8 cellular contexts compared by ENCODE assay signal in the genomic region with DNA sequence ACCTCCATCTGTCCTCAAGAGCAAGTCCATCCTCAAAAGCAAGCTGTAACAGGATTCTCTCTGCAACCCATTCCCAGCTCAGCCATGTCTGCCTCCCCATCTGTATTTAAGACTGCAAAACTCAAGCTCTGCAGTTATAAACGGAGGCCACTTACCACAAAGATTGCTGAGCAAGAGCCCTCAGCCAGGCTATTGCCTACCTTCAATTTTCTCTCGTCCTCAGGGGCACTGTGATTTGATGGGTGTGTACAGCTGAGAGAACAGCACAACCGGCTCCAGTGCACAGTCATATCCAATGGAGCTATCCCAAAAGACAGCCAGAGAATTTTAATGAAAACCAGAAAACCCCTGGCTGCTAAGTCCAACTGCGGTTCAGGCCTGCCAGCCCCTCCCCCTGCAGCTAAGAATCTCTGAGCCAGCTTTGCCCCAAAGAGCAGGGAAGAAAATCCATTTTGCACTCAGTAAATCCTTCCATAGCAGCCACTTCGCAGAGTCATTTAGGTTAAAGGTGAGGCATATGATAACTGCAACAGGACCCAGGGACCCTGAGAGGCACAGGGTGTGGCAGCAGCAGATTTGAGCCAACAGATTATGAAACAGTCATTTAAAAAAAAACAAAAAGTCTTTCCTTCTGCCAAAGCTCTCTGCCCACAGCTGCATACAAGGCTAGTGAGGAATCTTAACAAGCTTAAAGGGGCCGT. TPM values are rescaled to one million over a fixed set of nuclear protein-coding genes. Genes with fewer than 3 reads are reported as not detected.
DNase-seq lines count a peak whose midpoint lies in the region; ATAC-seq and TF ChIP-seq lines count a peak whose summit lies in the region.

No MANE protein-coding gene starts in this region.

- no peak for TF ChIP-seq POLR2A in testis (IDR thresholded peaks at IDR 0.05)

- intact Hi-C loops in testis (cut with DNase I; ENCODE audit: low total_unique reads) (no loop called here), posterior vena cava (cut with DNase I) (no loop called here)

- in situ Hi-C loops in brain microvascular endothelial cell (cut with HindIII; ENCODE audit: low pct_ligation_motif_present, low sequenced_read_pairs) = no loop called here

- peak; percentile 81 for DNase-seq in GM03348 (ENCODE audit: low spot score)
- DNase-seq in MM.1S = peak; percentile 61
- DNase-seq in brain microvascular endothelial cell = no peak
- peak; percentile 32 for DNase-seq in testis
- DNase-seq in posterior vena cava (ENCODE audit: low spot score) = no peak
- DNase-seq in COR-L47 (lab: John Stamatoyannopoulos, UW) = no peak

- H3K9ac ChIP-seq in MM.1S (ENCODE audit: low read length) (peak overlapping the region; percentile 39; the same call in 1 of the 2 replicates), liver (ENCODE audit: low read depth in 1 of 2, low read length in 2 of 2) (no peak overlapping the region)

- TF ChIP-seq RAD21 in liver (IDR thresholded peaks at IDR 0.05) = peak in 1 of 2 donors; percentile 15

- H3K4me1 ChIP-seq in MM.1S (ENCODE audit: low read length) (peaks cover 30% of the 10 kb centered on the region), liver (ENCODE audit: control insufficient read depth in 4 of 4, insufficient read depth in 4 of 4, low read length in 3 of 4) (peaks cover 0 to 17% (median 12%) of the 10 kb centered on the region in 4 donors), testis (peaks cover 13% of the 10 kb centered on the region)

- ATAC-seq in HG02571 (IDR thresholded peaks at IDR 0.05; ENCODE audit: unreplicated experiment) = no peak

- H3K27me3 ChIP-seq in MM.1S (replicated peaks; ENCODE audit: insufficient read depth, low read length) (no peaks in the 10 kb centered on the region), brain microvascular endothelial cell (replicated peaks) (no peaks in the 10 kb centered on the region), liver (ENCODE audit: control insufficient read depth in 4 of 4, insufficient read depth in 4 of 4, low read length in 3 of 4) (no peaks in the 10 kb centered on the region), testis (no peaks in the 10 kb centered on the region)

- peaks cover 21% of the 10 kb centered on the region for H3F3A ChIP-seq in MM.1S (ENCODE audit: insufficient read depth, low read length)

- peak overlapping the region; percentile 33 for H3K4me3 ChIP-seq in MM.1S (ENCODE audit: low read length)
- H3K4me3 ChIP-seq in brain microvascular endothelial cell (ENCODE audit: low read depth, low read length) = no peak overlapping the region
- no peak overlapping the region for H3K4me3 ChIP-seq in liver (ENCODE audit: low read depth in 1 of 3, low read length in 3 of 3)
- no peak overlapping the region for H3K4me3 ChIP-seq in testis

- no peaks in the 10 kb centered on the region for H4K20me1 ChIP-seq in MM.1S (ENCODE audit: insufficient read depth, low read length)

- peak overlapping the region; percentile 71 for H3K27ac ChIP-seq in MM.1S (ENCODE audit: low read length)
- peak overlapping the region; percentile 44 for H3K27ac ChIP-seq in brain microvascular endothelial cell
- H3K27ac ChIP-seq in liver (ENCODE audit: low read depth in 1 of 2, low read length in 2 of 2) = no peak overlapping the region
- peak overlapping the region in 1 of 2 donors; percentile 20 for H3K27ac ChIP-seq in testis

- 48% methylated on average over 6 of the region's 6 CpGs for WGBS in liver
- 24 to 32% methylated on average over 6 of the region's 6 CpGs for WGBS in testis, 2 donors

- no peaks in the 10 kb centered on the region for H3K36me3 ChIP-seq in MM.1S (replicated peaks; ENCODE audit: insufficient read depth, low read length)
- H3K36me3 ChIP-seq in brain microvascular endothelial cell (replicated peaks) = no peaks in the 10 kb centered on the region
- H3K36me3 ChIP-seq in liver (ENCODE audit: control insufficient read depth in 4 of 4, insufficient read depth in 3 of 4, low read depth in 1 of 4, low read length in 3 of 4) = no peaks in the 10 kb centered on the region
- no peaks in the 10 kb centered on the region for H3K36me3 ChIP-seq in testis (ENCODE audit: low read depth, missing control alignments)

- no peaks in the 10 kb centered on the region for H3K9me3 ChIP-seq in MM.1S (replicated peaks; ENCODE audit: insufficient read depth, low read length)
- H3K9me3 ChIP-seq in liver (ENCODE audit: control insufficient read depth in 4 of 4, low read length in 3 of 4) = no peaks in the 10 kb centered on the region
- no peaks in the 10 kb centered on the region for H3K9me3 ChIP-seq in testis

- peaks cover 97% of the 10 kb centered on the region for H3K79me2 ChIP-seq in MM.1S (ENCODE audit: low read length)

- H2AFZ ChIP-seq in MM.1S (ENCODE audit: low read length) = no peak overlapping the region

- TF ChIP-seq CTCF in MM.1S (IDR thresholded peaks at IDR 0.05; ENCODE audit: low read length) (no peak), brain microvascular endothelial cell (IDR thresholded peaks at IDR 0.05; ENCODE audit: low read depth, low read length, missing control alignments) (no peak), liver (IDR thresholded peaks at IDR 0.05; ENCODE audit: low read depth, low read length, missing input control) (no peak), testis (IDR thresholded peaks at IDR 0.05) (no peak)

- H3K9me2 ChIP-seq in MM.1S (replicated peaks; ENCODE audit: insufficient read depth, low read length) = no peaks in the 10 kb centered on the region

- H3K4me2 ChIP-seq in MM.1S (ENCODE audit: low read depth, low read length) = peak overlapping the region; percentile 74

TF ChIP-seq in liver, 16 proteins besides CTCF, POLR2A, EP300 and RAD21:
- peak; percentile 59 for TF ChIP-seq NR2F2 (IDR thresholded peaks at IDR 0.05)
- no peak for TF ChIP-seq YY1 (IDR thresholded peaks at IDR 0.05)

RNA-seq across cellular contexts. Expression of a gene that starts 37.6 kb away (rescaled TPM):
- total RNA-seq in liver (1 to 10 TPM; 3.1 to 5.4 TPM), testis (10 to 100 TPM; 12.3 to 13.1 TPM), posterior vena cava (10 to 100 TPM; 22.1 to 27.9 TPM)
- polyA plus RNA-seq in liver (1 to 10 TPM; 2.4 to 3.3 TPM), testis (ENCODE audit: insufficient read depth, low read depth, low replicate concordance) (11.4 TPM)

Comparison
In these comparisons a context has a peak if more than half of its experiments do, and no peak if none do; other contexts are left out.
1. DNase-seq: peak in GM03348 (single experiment), MM.1S (single experiment) and testis (single experiment); none in brain microvascular endothelial cell (single experiment), posterior vena cava (single experiment) and COR-L47 (single experiment).
2. H3K27ac ChIP-seq: peak in MM.1S (single experiment) and brain microvascular endothelial cell (single experiment); none in liver (0 of 2).